Comparison of ENCODE assay signal across 1 cellular context in genomic region chr14:22123188-22123560, GRCh38.
TF ChIP-seq lines count a peak whose summit lies in the region.

No MANE protein-coding gene starts in this region.

TF ChIP-seq in SK-N-SH treated with all-trans-retinoic acid at 6 μM for 48 hours, 23 proteins besides CTCF, POLR2A, EP300 and RAD21 (continued from another document):
- TF ChIP-seq TSHZ2 (CRISPR knock-in tag; IDR thresholded peaks at IDR 0.05), result no peak
- TF ChIP-seq ZFP3 (CRISPR knock-in tag; IDR thresholded peaks at IDR 0.05), result no peak
- TF ChIP-seq BACH2 (CRISPR knock-in tag; IDR thresholded peaks at IDR 0.05; ENCODE audit: borderline replicate concordance), result no peak
- TF ChIP-seq GLIS3 (CRISPR knock-in tag; IDR thresholded peaks at IDR 0.05), result no peak
- TF ChIP-seq SNAI2 (CRISPR knock-in tag; IDR thresholded peaks at IDR 0.05), result no peak
- TF ChIP-seq CSRNP3 (CRISPR knock-in tag; IDR thresholded peaks at IDR 0.05), result no peak
- no peak for TF ChIP-seq RARB (CRISPR knock-in tag; IDR thresholded peaks at IDR 0.05)
- TF ChIP-seq ESRRG (CRISPR knock-in tag; IDR thresholded peaks at IDR 0.05), result no peak
- TF ChIP-seq CSDC2 (CRISPR knock-in tag; IDR thresholded peaks at IDR 0.05), result no peak
- TF ChIP-seq OSR1 (CRISPR knock-in tag; IDR thresholded peaks at IDR 0.05), result no peak
